In genomic region chr11:16321148-16321547, GRCh38 we compare ENCODE assay signal across 21 cellular contexts. TPM values are rescaled to one million over a fixed set of nuclear protein-coding genes. Genes with fewer than 3 reads are reported as not detected.
"Had no signal": no experiment of that assay in that cellular context is flagged by ENCODE, and none has a peak within 500 bp of the region (broad histone marks: within the 10 kb centered on the region; RNA-seq: fewer than 3 reads in every experiment).

No MANE protein-coding gene starts in this region.

- H3K4me1 ChIP-seq: esophagus squamous epithelium, neural progenitor cell, parathyroid adenoma, psoas muscle, right atrium auricular region, spleen had no signal

- H3K4me3 ChIP-seq: esophagus squamous epithelium, neural progenitor cell, psoas muscle, right atrium auricular region, spleen, tibial nerve had no signal

- H3K9ac ChIP-seq: neural progenitor cell, parathyroid adenoma had no signal

- H3K9me3 ChIP-seq: esophagus squamous epithelium, psoas muscle, right atrium auricular region, tibial nerve had no signal

- DNase-seq: activated CD4-positive, alpha-beta T cell treated with anti-CD3 and anti-CD28 coated beads for 4 hours; activated CD4-positive, alpha-beta T cell treated with anti-CD3 and anti-CD28 coated beads, Interleukin-2, amount 50 U/mL, for 48 hours; activated CD4-positive, CD25-positive, alpha-beta regulatory T cell; activated CD8-positive, alpha-beta memory T cell treated with anti-CD3 and anti-CD28 coated beads for 24 hours; activated gamma-delta T cell; activated naive CD4-positive, alpha-beta T cell treated with anti-CD3 and anti-CD28 coated beads, Interleukin-2, amount 10 ng/mL, durations not matched to agents 7 days and 5 days; amygdala; caudate nucleus; cortex of kidney; esophagus squamous epithelium; kidney; midbrain; naive thymus-derived CD8-positive, alpha-beta T cell; occipital lobe; psoas muscle; spleen; stimulated activated naive CD4-positive, alpha-beta T cell had no signal

- H2AFZ ChIP-seq: neural progenitor cell, parathyroid adenoma had no signal

- H3K4me2 ChIP-seq: neural progenitor cell had no signal

- ATAC-seq: naive thymus-derived CD8-positive, alpha-beta T cell; psoas muscle had no signal

- H3K36me3 ChIP-seq: esophagus squamous epithelium, neural progenitor cell, right atrium auricular region, spleen, tibial nerve had no signal

- H3K27ac ChIP-seq: esophagus squamous epithelium, neural progenitor cell, parathyroid adenoma, psoas muscle, right atrium auricular region, spleen, tibial nerve had no signal

- H3K27me3 ChIP-seq: esophagus squamous epithelium, right atrium auricular region, spleen, tibial nerve had no signal

- H3K79me2 ChIP-seq: parathyroid adenoma had no signal

RNA-seq across cellular contexts. Expression of gene SOX6, which starts 35.2 kb away (rescaled TPM):
- total RNA-seq: naive thymus-derived CD8-positive, alpha-beta T cell had no signal
